Comparison of ENCODE assay signal across 1 cellular context in the genomic region with DNA sequence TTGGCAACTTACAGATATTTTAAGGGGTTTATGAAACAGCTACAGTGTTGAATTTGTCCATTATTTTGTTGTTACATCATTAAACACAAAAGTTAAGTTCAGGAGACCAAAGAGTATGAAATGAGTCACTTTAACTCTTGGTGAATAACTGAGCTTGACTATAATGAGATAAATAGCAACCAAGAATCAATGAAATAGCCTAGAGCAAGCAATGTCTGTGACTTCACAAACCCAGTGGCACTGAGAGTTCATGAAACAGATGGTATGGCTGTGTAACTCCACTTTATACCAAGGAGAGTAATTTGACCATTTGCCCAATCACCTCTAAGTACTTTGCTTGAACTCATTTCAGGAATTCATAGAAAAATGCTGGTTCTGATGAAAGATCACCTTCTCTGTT.
TF ChIP-seq lines count a peak whose summit lies in the region.

No MANE protein-coding gene starts in this region.

TF ChIP-seq in IMR-90, 13 proteins besides CTCF, POLR2A, EP300 and RAD21 (continued from another document):
- TF ChIP-seq, protein P1, sequence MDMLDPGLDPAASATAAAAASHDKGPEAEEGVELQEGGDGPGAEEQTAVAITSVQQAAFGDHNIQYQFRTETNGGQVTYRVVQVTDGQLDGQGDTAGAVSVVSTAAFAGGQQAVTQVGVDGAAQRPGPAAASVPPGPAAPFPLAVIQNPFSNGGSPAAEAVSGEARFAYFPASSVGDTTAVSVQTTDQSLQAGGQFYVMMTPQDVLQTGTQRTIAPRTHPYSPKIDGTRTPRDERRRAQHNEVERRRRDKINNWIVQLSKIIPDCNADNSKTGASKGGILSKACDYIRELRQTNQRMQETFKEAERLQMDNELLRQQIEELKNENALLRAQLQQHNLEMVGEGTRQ (IDR thresholded peaks at IDR 0.05; ENCODE audit: low read depth, low read length) = no peak
